Comparison of ENCODE assay signal across 19 cellular contexts in the genomic region with DNA sequence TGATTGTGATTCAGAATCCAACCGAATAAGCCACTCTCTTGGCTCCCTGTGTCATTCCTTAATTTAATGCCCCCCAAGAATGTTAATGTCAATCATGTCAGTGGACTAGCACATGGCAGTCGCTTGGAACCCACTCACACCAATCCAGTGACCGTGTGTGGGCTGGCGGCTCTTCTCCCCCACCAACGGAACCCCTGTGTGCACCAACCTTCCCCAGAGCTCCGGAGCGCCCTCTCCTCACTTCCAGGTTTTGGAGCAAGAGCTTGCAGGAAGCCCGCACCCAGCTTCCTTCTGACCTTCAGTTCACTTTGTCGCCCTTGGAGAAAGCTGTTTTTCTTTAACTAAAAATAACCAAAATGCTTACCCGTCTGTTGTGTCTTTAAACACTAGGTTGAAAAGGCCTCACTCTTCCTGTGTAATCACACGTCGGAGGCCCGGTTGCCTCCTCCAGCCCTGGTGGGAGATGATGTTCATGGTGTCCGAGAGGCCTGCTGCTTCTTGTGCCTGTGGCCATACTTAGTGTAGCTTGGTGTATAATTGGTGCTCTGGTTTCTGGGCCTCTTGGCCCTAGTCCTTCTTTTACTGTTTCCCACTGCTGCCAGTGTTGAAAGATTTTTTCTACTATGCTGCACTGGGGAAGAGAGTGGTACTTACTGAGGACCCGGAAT. TPM values are rescaled to one million over a fixed set of nuclear protein-coding genes. Genes with fewer than 3 reads are reported as not detected.
A peak's percentile ranks its signal among the peaks of the same experiment; 100 is the strongest.
DNase-seq lines count a peak whose midpoint lies in the region; ATAC-seq and TF ChIP-seq lines count a peak whose summit lies in the region.
"Had no signal": no experiment of that assay in that cellular context is flagged by ENCODE, and none has a peak within 500 bp of the region (broad histone marks: within the 10 kb centered on the region; RNA-seq: fewer than 3 reads in every experiment).

No MANE protein-coding gene starts in this region.

- intact Hi-C loops in activated CD8-positive, alpha-beta T cell treated with anti-CD3 and anti-CD28 coated beads for 36 hours (cut with micrococcal nuclease) = no loop called here
- intact Hi-C loops in CD4-positive, alpha-beta memory T cell (cut with micrococcal nuclease) = no loop called here
- intact Hi-C loops in natural killer cell (cut with micrococcal nuclease) = no loop called here
- intact Hi-C loops in Calu3 (cut with micrococcal nuclease; ENCODE audit: unreplicated experiment) = no loop called here

- POLR2A ChIA-PET in activated CD8-positive, alpha-beta T cell treated with anti-CD3 and anti-CD28 coated beads for 36 hours (lab: Charles Lee) = interaction anchor here (1.0 kb wide), 1 partner anchor 11 kb away, joined by 4 read pairs; no protein-coding TSS in a partner anchor
- POLR2A ChIA-PET in activated CD8-positive, alpha-beta T cell treated with anti-CD3 and anti-CD28 coated beads, Interleukin-2, amount 10 ng/mL, durations not matched to agents 7 days and 5 days (lab: Charles Lee) = no interaction called here
- POLR2A ChIA-PET in CD4-positive, alpha-beta memory T cell (lab: Charles Lee; ENCODE audit: partially characterized antibody) = interaction anchor here (1.9 kb wide), 1 partner anchor 25 kb away, joined by 5 read pairs; no protein-coding TSS in a partner anchor

- CTCF ChIA-PET in activated CD8-positive, alpha-beta T cell treated with anti-CD3 and anti-CD28 coated beads for 36 hours (lab: Charles Lee) = interaction anchor here (0.7 to 4.1 kb wide), 8 partner anchors 9 to 229 kb away, joined by 3 to 17 read pairs (median 10); no protein-coding TSS in a partner anchor
- CTCF ChIA-PET in activated CD8-positive, alpha-beta T cell treated with anti-CD3 and anti-CD28 coated beads, Interleukin-2, amount 10 ng/mL, durations not matched to agents 7 days and 5 days (lab: Charles Lee) = interaction anchor here (0.7 to 5.0 kb wide), 5 partner anchors 17 to 228 kb away, joined by 3 to 77 read pairs (median 4); a partner anchor contains a TSS
- CTCF ChIA-PET in CD4-positive, alpha-beta memory T cell (lab: Charles Lee; ENCODE audit: partially characterized antibody) = interaction anchor here (0.9 to 10.0 kb wide), 5 partner anchors 13 to 228 kb away, joined by 3 to 148 read pairs (median 20); a partner anchor contains a TSS
- CTCF ChIA-PET in Calu3 (lab: Charles Lee) = no interaction called here

- no peak for ATAC-seq in activated CD8-positive, alpha-beta T cell treated with anti-CD3 and anti-CD28 coated beads for 36 hours
- ATAC-seq in activated CD8-positive, alpha-beta T cell treated with anti-CD3 and anti-CD28 coated beads, Interleukin-2, amount 10 ng/mL, durations not matched to agents 7 days and 5 days = no peak
- peak in 1 of 3 donors; percentile 48 for ATAC-seq in natural killer cell
- ATAC-seq: A549 had no signal

- H3K36me3 Mint-ChIP-seq in activated CD8-positive, alpha-beta T cell treated with anti-CD3 and anti-CD28 coated beads for 36 hours (ENCODE audit: low read depth) = peaks cover 13% of the 10 kb centered on the region
- H3K36me3 Mint-ChIP-seq in activated CD8-positive, alpha-beta T cell treated with anti-CD3 and anti-CD28 coated beads, Interleukin-2, amount 10 ng/mL, durations not matched to agents 7 days and 5 days (ENCODE audit: low read depth) = peaks cover 27% of the 10 kb centered on the region
- peaks cover 20 to 42% of the 10 kb centered on the region in 2 donors for H3K36me3 Mint-ChIP-seq in CD4-positive, alpha-beta memory T cell
- H3K36me3 Mint-ChIP-seq in activated naive CD8-positive, alpha-beta T cell = peaks cover 3% of the 10 kb centered on the region
- peaks cover 9% of the 10 kb centered on the region for H3K36me3 Mint-ChIP-seq in natural killer cell
- H3K36me3 Mint-ChIP-seq in Calu3 (ENCODE audit: insufficient read depth, unreplicated experiment) = peaks cover 59% of the 10 kb centered on the region

- H3K27ac Mint-ChIP-seq in activated CD8-positive, alpha-beta T cell treated with anti-CD3 and anti-CD28 coated beads for 36 hours = peak overlapping the region; percentile 71
- H3K27ac Mint-ChIP-seq in activated CD8-positive, alpha-beta T cell treated with anti-CD3 and anti-CD28 coated beads, Interleukin-2, amount 10 ng/mL, durations not matched to agents 7 days and 5 days = no peak overlapping the region
- H3K27ac Mint-ChIP-seq in CD4-positive, alpha-beta memory T cell = peak overlapping the region; percentile 88 to 95 (median 91)
- H3K27ac Mint-ChIP-seq in activated naive CD8-positive, alpha-beta T cell = peak overlapping the region; percentile 73
- H3K27ac Mint-ChIP-seq in natural killer cell (peak overlapping the region; percentile 56 to 80), Calu3 (ENCODE audit: unreplicated experiment) (no peak overlapping the region)
- H3K27ac Mint-ChIP-seq: dendritic cell treated with granulocyte-macrophage colony-stimulating factor and Interleukin-4, amounts not matched to agents 40 ng/mL and 50 ng/mL, for 4 days had no signal

- no peak for TF ChIP-seq CTCF in activated CD8-positive, alpha-beta T cell treated with anti-CD3 and anti-CD28 coated beads for 36 hours (IDR thresholded peaks at IDR 0.05)
- no peak for TF ChIP-seq CTCF in natural killer cell (IDR thresholded peaks at IDR 0.05)
- TF ChIP-seq CTCF in Calu3 (IDR thresholded peaks at IDR 0.05; ENCODE audit: unreplicated experiment) = no peak

- DNase-seq in activated CD8-positive, alpha-beta T cell treated with anti-CD3 and anti-CD28 coated beads for 36 hours = no peak
- no peak for DNase-seq in activated CD8-positive, alpha-beta T cell treated with anti-CD3 and anti-CD28 coated beads, Interleukin-2, amount 10 ng/mL, durations not matched to agents 7 days and 5 days
- no peak for DNase-seq in CD4-positive, alpha-beta memory T cell
- no peak for DNase-seq in natural killer cell
- DNase-seq in activated CD4-positive, CD25-positive, alpha-beta regulatory T cell (lab: John Stamatoyannopoulos, UW) = no peak
- DNase-seq in NCI-H146 treated with DMSO at 0.1 percent for 48 hours (lab: John Stamatoyannopoulos, UW; ENCODE audit: unreplicated experiment) = no peak
- DNase-seq in Calu3 = no peak
- DNase-seq: adrenal gland, GOT3, NCI-H1436, NCI-H526, ovary had no signal

- no peaks in the 10 kb centered on the region for H3K9me3 Mint-ChIP-seq in activated CD8-positive, alpha-beta T cell treated with anti-CD3 and anti-CD28 coated beads for 36 hours
- H3K9me3 Mint-ChIP-seq in activated CD8-positive, alpha-beta T cell treated with anti-CD3 and anti-CD28 coated beads, Interleukin-2, amount 10 ng/mL, durations not matched to agents 7 days and 5 days (ENCODE audit: insufficient read depth) = no peaks in the 10 kb centered on the region
- H3K9me3 Mint-ChIP-seq in CD4-positive, alpha-beta memory T cell = no peaks in the 10 kb centered on the region
- H3K9me3 Mint-ChIP-seq in activated naive CD8-positive, alpha-beta T cell (ENCODE audit: low read depth) = no peaks in the 10 kb centered on the region
- H3K9me3 Mint-ChIP-seq in natural killer cell (no peaks in the 10 kb centered on the region), Calu3 (ENCODE audit: low read depth, unreplicated experiment) (no peaks in the 10 kb centered on the region)
- H3K9me3 Mint-ChIP-seq: dendritic cell treated with granulocyte-macrophage colony-stimulating factor and Interleukin-4, amounts not matched to agents 40 ng/mL and 50 ng/mL, for 4 days had no signal

- H3K27me3 ChIP-seq in CD4-positive, alpha-beta memory T cell (ENCODE audit: insufficient read depth, low read length) = no peaks in the 10 kb centered on the region
- H3K27me3 ChIP-seq: adrenal gland, breast epithelium, ovary, right atrium auricular region had no signal

- peaks cover 46% of the 10 kb centered on the region for H3K4me1 ChIP-seq in CD4-positive, alpha-beta memory T cell (ENCODE audit: insufficient read depth, low read length)
- H3K4me1 ChIP-seq: A549, adrenal gland, breast epithelium, right atrium auricular region had no signal

- H3K27ac ChIP-seq in CD4-positive, alpha-beta memory T cell (ENCODE audit: low read depth, low read length) = peak overlapping the region; percentile 77
- H3K27ac ChIP-seq: A549, adrenal gland, breast epithelium, C4-2B, ovary, right atrium auricular region had no signal

- no peak overlapping the region for H3K4me3 ChIP-seq in CD4-positive, alpha-beta memory T cell (ENCODE audit: low read length in 2 of 2)
- H3K4me3 ChIP-seq: A549, adrenal gland, breast epithelium, lung, ovary, right atrium auricular region had no signal

- H3K9me3 ChIP-seq in CD4-positive, alpha-beta memory T cell (ENCODE audit: control insufficient read depth in 1 of 2, low read length in 2 of 2) = no peaks in the 10 kb centered on the region
- H3K9me3 ChIP-seq: A549, adrenal gland, breast epithelium, ovary, right atrium auricular region had no signal

- H3K27me3 Mint-ChIP-seq in activated CD8-positive, alpha-beta T cell treated with anti-CD3 and anti-CD28 coated beads for 36 hours = peaks cover 3% of the 10 kb centered on the region
- H3K27me3 Mint-ChIP-seq in activated CD8-positive, alpha-beta T cell treated with anti-CD3 and anti-CD28 coated beads, Interleukin-2, amount 10 ng/mL, durations not matched to agents 7 days and 5 days (ENCODE audit: low read depth) = no peaks in the 10 kb centered on the region
- H3K27me3 Mint-ChIP-seq in CD4-positive, alpha-beta memory T cell = no peaks in the 10 kb centered on the region
- H3K27me3 Mint-ChIP-seq in activated naive CD8-positive, alpha-beta T cell = no peaks in the 10 kb centered on the region
- H3K27me3 Mint-ChIP-seq in natural killer cell (ENCODE audit: low read depth in 2 of 2) = no peaks in the 10 kb centered on the region
- H3K27me3 Mint-ChIP-seq in Calu3 (ENCODE audit: unreplicated experiment) = no peaks in the 10 kb centered on the region

- no peak overlapping the region for H3K4me3 Mint-ChIP-seq in activated CD8-positive, alpha-beta T cell treated with anti-CD3 and anti-CD28 coated beads for 36 hours
- no peak overlapping the region for H3K4me3 Mint-ChIP-seq in activated CD8-positive, alpha-beta T cell treated with anti-CD3 and anti-CD28 coated beads, Interleukin-2, amount 10 ng/mL, durations not matched to agents 7 days and 5 days
- H3K4me3 Mint-ChIP-seq in CD4-positive, alpha-beta memory T cell = peak overlapping the region in 7 of 8 donors; percentile 39 to 74 (median 70)
- no peak overlapping the region for H3K4me3 Mint-ChIP-seq in activated naive CD8-positive, alpha-beta T cell
- H3K4me3 Mint-ChIP-seq in natural killer cell (peak overlapping the region; percentile 67), Calu3 (ENCODE audit: low read depth, unreplicated experiment) (no peak overlapping the region)
- H3K4me3 Mint-ChIP-seq: dendritic cell treated with granulocyte-macrophage colony-stimulating factor and Interleukin-4, amounts not matched to agents 40 ng/mL and 50 ng/mL, for 4 days had no signal

- no TSS peak for BruUV-seq in Calu3 (replicated peaks; lab: Mats Ljungman, UMichigan)

- H3K36me3 ChIP-seq in CD4-positive, alpha-beta memory T cell (ENCODE audit: insufficient read depth, low read length) = peaks cover 19% of the 10 kb centered on the region
- H3K36me3 ChIP-seq: ovary had no signal

- H3K4me1 Mint-ChIP-seq in activated CD8-positive, alpha-beta T cell treated with anti-CD3 and anti-CD28 coated beads for 36 hours (ENCODE audit: low read depth) = peaks cover 16% of the 10 kb centered on the region
- H3K4me1 Mint-ChIP-seq in activated CD8-positive, alpha-beta T cell treated with anti-CD3 and anti-CD28 coated beads, Interleukin-2, amount 10 ng/mL, durations not matched to agents 7 days and 5 days (ENCODE audit: low read depth) = peaks cover 11% of the 10 kb centered on the region
- peaks cover 26 to 58% (median 45%) of the 10 kb centered on the region in 4 donors for H3K4me1 Mint-ChIP-seq in CD4-positive, alpha-beta memory T cell
- H3K4me1 Mint-ChIP-seq in activated naive CD8-positive, alpha-beta T cell (ENCODE audit: low read depth) = peaks cover 9% of the 10 kb centered on the region
- H3K4me1 Mint-ChIP-seq in natural killer cell (peaks cover 16 to 26% of the 10 kb centered on the region in 2 donors), Calu3 (ENCODE audit: low read depth, unreplicated experiment) (peaks cover 6% of the 10 kb centered on the region)

RNA-seq across cellular contexts. Expression of a gene that starts 17.8 kb away (rescaled TPM):
- total RNA-seq in activated CD8-positive, alpha-beta T cell treated with anti-CD3 and anti-CD28 coated beads for 36 hours = 1 to 10 TPM in 1 of 2 experiments, under 1 TPM in 1; 0.92 to 1.0 TPM
- total RNA-seq in activated CD8-positive, alpha-beta T cell treated with anti-CD3 and anti-CD28 coated beads, Interleukin-2, amount 10 ng/mL, durations not matched to agents 7 days and 5 days = 1 to 10 TPM; 1.4 to 1.6 TPM
- 1 to 10 TPM; 2.1 to 2.8 TPM for total RNA-seq in CD4-positive, alpha-beta memory T cell
- 1 to 10 TPM; 3.7 to 7.9 TPM for polyA plus RNA-seq in CD4-positive, alpha-beta memory T cell
- 10 to 100 TPM; 12.7 to 20.4 (median 19.8) TPM for total RNA-seq in natural killer cell
- total RNA-seq in Calu3 (2022) = 0.78 and 0.95 TPM in 2 replicates

RNA-seq across cellular contexts. Expression of a gene that starts 24.5 kb away (rescaled TPM):
- 10 to 100 TPM; 66.6 to 70.9 TPM for total RNA-seq in activated CD8-positive, alpha-beta T cell treated with anti-CD3 and anti-CD28 coated beads for 36 hours
- total RNA-seq in activated CD8-positive, alpha-beta T cell treated with anti-CD3 and anti-CD28 coated beads, Interleukin-2, amount 10 ng/mL, durations not matched to agents 7 days and 5 days = 100 to 1,000 TPM in 1 of 2 experiments, 10 to 100 TPM in 1; 91.9 to 103 TPM
- 10 to 100 TPM; 75.5 to 81.0 TPM for total RNA-seq in CD4-positive, alpha-beta memory T cell
- 100 to 1,000 TPM; 237 to 311 TPM for polyA plus RNA-seq in CD4-positive, alpha-beta memory T cell
- 10 to 100 TPM; 58.7 to 65.5 (median 61.4) TPM for total RNA-seq in natural killer cell
- total RNA-seq in Calu3 (2022) = 214 and 229 TPM in 2 replicates

Comparison
In these comparisons a context has a peak if more than half of its experiments do, and no peak if none do; other contexts are left out.
1. H3K27ac Mint-ChIP-seq: peak in activated CD8-positive, alpha-beta T cell treated with anti-CD3 and anti-CD28 coated beads for 36 hours (single experiment), CD4-positive, alpha-beta memory T cell (7 of 7), activated naive CD8-positive, alpha-beta T cell (single experiment) and natural killer cell (2 of 2); none in activated CD8-positive, alpha-beta T cell treated with anti-CD3 and anti-CD28 coated beads, Interleukin-2, amount 10 ng/mL, durations not matched to agents 7 days and 5 days (single experiment) and Calu3 (single experiment).
2. H3K4me3 Mint-ChIP-seq: peak in CD4-positive, alpha-beta memory T cell (7 of 8) and natural killer cell (single experiment); none in activated CD8-positive, alpha-beta T cell treated with anti-CD3 and anti-CD28 coated beads for 36 hours (single experiment), activated CD8-positive, alpha-beta T cell treated with anti-CD3 and anti-CD28 coated beads, Interleukin-2, amount 10 ng/mL, durations not matched to agents 7 days and 5 days (single experiment), activated naive CD8-positive, alpha-beta T cell (single experiment) and Calu3 (single experiment).